In genomic region chr3:16551342-16551976, GRCh38 we compare ENCODE assay signal across 1 cellular context.
TF ChIP-seq lines count a peak whose summit lies in the region.

No MANE protein-coding gene starts in this region.

TF ChIP-seq in GM23338, 12 proteins besides CTCF, POLR2A, EP300 and RAD21 (continued from another document):
- TF ChIP-seq ZNF462 (CRISPR knock-in tag; IDR thresholded peaks at IDR 0.05) (no peak), EZH2 (IDR thresholded peaks at IDR 0.05; ENCODE audit: low read depth, unreplicated experiment) (no peak), POLR2AphosphoS5 (IDR thresholded peaks at IDR 0.05; ENCODE audit: low read depth) (no peak), CREB1 (CRISPR knock-in tag; IDR thresholded peaks at IDR 0.05; ENCODE audit: low read depth) (no peak), ETS1 (IDR thresholded peaks at IDR 0.05) (no peak), ZNF114 (CRISPR knock-in tag; IDR thresholded peaks at IDR 0.05) (no peak), NANOG (IDR thresholded peaks at IDR 0.05; ENCODE audit: borderline replicate concordance) (no peak), ZNF331 (CRISPR knock-in tag; IDR thresholded peaks at IDR 0.05; ENCODE audit: low read depth) (no peak), REST (IDR thresholded peaks at IDR 0.05; ENCODE audit: unreplicated experiment) (no peak)
